ENCODE assay signal across 15 cellular contexts in genomic region chr4:107800058-107800457, GRCh38. TPM values are rescaled to one million over a fixed set of nuclear protein-coding genes. Genes with fewer than 3 reads are reported as not detected.
DNase-seq lines count a peak whose midpoint lies in the region; ATAC-seq and TF ChIP-seq lines count a peak whose summit lies in the region.
"Had no signal": no experiment of that assay in that cellular context is flagged by ENCODE, and none has a peak within 500 bp of the region (broad histone marks: within the 10 kb centered on the region; RNA-seq: fewer than 3 reads in every experiment).

No MANE protein-coding gene starts in this region.

- no peaks in the 10 kb centered on the region for H3K36me3 Mint-ChIP-seq in dendritic cell treated with granulocyte-macrophage colony-stimulating factor and Interleukin-4, amounts not matched to agents 40 ng/mL and 50 ng/mL, for 4 days (ENCODE audit: low read depth)

- intact Hi-C loops in dendritic cell treated with granulocyte-macrophage colony-stimulating factor and Interleukin-4, amounts not matched to agents 40 ng/mL and 50 ng/mL, for 4 days (cut with micrococcal nuclease), result no loop called here
- intact Hi-C loops in left lung (cut with DNase I), result no loop called here

- H3K36me3 ChIP-seq in left lung (no peaks in the 10 kb centered on the region), stomach smooth muscle (ENCODE audit: control insufficient read depth in 2 of 2, insufficient read depth in 2 of 2, low read length in 2 of 2) (no peaks in the 10 kb centered on the region), brain microvascular endothelial cell (replicated peaks) (no peaks in the 10 kb centered on the region)
- H3K36me3 ChIP-seq: BLaER1 treated with 17β-estradiol and CSF1 and Interleukin-3, amounts not matched to agents 10 nM and 100 nM had no signal

- peak overlapping the region; percentile 66 for H3K4me3 Mint-ChIP-seq in dendritic cell treated with granulocyte-macrophage colony-stimulating factor and Interleukin-4, amounts not matched to agents 40 ng/mL and 50 ng/mL, for 4 days
- H3K4me3 Mint-ChIP-seq: stimulated activated naive CD8-positive, alpha-beta T cell treated with anti-CD3 and anti-CD28 coated beads, Interleukin-15, amount 100 ng/mL, for 72 hours had no signal

- in situ Hi-C loops in brain microvascular endothelial cell (cut with HindIII; ENCODE audit: low pct_ligation_motif_present, low sequenced_read_pairs), result no loop called here

- TF ChIP-seq CTCF in left lung (IDR thresholded peaks at IDR 0.05) (no peak), brain microvascular endothelial cell (IDR thresholded peaks at IDR 0.05; ENCODE audit: low read depth, low read length, missing control alignments) (no peak)

- H3K27me3 ChIP-seq in left lung (no peaks in the 10 kb centered on the region), stomach smooth muscle (ENCODE audit: control insufficient read depth in 1 of 2, insufficient read depth in 2 of 2, low read length in 2 of 2) (peaks cover 0 to 3% of the 10 kb centered on the region in 2 donors), brain microvascular endothelial cell (replicated peaks) (no peaks in the 10 kb centered on the region)
- H3K27me3 ChIP-seq: BLaER1 treated with 17β-estradiol and CSF1 and Interleukin-3, amounts not matched to agents 10 nM and 100 nM had no signal

- DNase-seq in NOMO-1 treated with dmso at 0.1 percent for 144 hours (lab: John Stamatoyannopoulos, UW; ENCODE audit: unreplicated experiment) (peak; percentile 14), left lung (no peak), brain microvascular endothelial cell (no peak)
- DNase-seq: activated effector memory CD4-positive, alpha-beta T cell treated with anti-CD3 and anti-CD28 coated beads, Interleukin-2, amount 50 U/mL, for 16 hours; aorta; DND-41; dorsolateral prefrontal cortex; stimulated activated naive CD8-positive, alpha-beta T cell treated with anti-CD3 and anti-CD28 coated beads, Interleukin-15, amount 100 ng/mL, for 72 hours had no signal

- peak overlapping the region; percentile 68 for H3K27ac Mint-ChIP-seq in dendritic cell treated with granulocyte-macrophage colony-stimulating factor and Interleukin-4, amounts not matched to agents 40 ng/mL and 50 ng/mL, for 4 days
- H3K27ac Mint-ChIP-seq: stimulated activated naive CD8-positive, alpha-beta T cell treated with anti-CD3 and anti-CD28 coated beads, Interleukin-15, amount 100 ng/mL, for 72 hours had no signal

- H3K4me3 ChIP-seq in left lung (no peak overlapping the region), stomach smooth muscle (ENCODE audit: low read length in 2 of 2) (peak overlapping the region; percentile 32 to 41), brain microvascular endothelial cell (ENCODE audit: low read depth, low read length) (no peak overlapping the region)
- H3K4me3 ChIP-seq: BLaER1 treated with 17β-estradiol and CSF1 and Interleukin-3, amounts not matched to agents 10 nM and 100 nM; SK-N-MC had no signal

- H3K9ac ChIP-seq in stomach smooth muscle (ENCODE audit: low read length in 2 of 2), result no peak overlapping the region

- H3K27ac ChIP-seq in left lung, result peak overlapping the region in 1 of 2 donors; percentile 2
- H3K27ac ChIP-seq in stomach smooth muscle (ENCODE audit: low read length), result no peak overlapping the region
- H3K27ac ChIP-seq in brain microvascular endothelial cell, result no peak overlapping the region
- H3K27ac ChIP-seq: BLaER1 treated with 17β-estradiol and CSF1 and Interleukin-3, amounts not matched to agents 10 nM and 100 nM; dorsolateral prefrontal cortex; SK-N-MC had no signal

- H3K27me3 Mint-ChIP-seq in dendritic cell treated with granulocyte-macrophage colony-stimulating factor and Interleukin-4, amounts not matched to agents 40 ng/mL and 50 ng/mL, for 4 days, result peaks cover 1% of the 10 kb centered on the region

- peaks cover 19% of the 10 kb centered on the region for H3K4me1 Mint-ChIP-seq in dendritic cell treated with granulocyte-macrophage colony-stimulating factor and Interleukin-4, amounts not matched to agents 40 ng/mL and 50 ng/mL, for 4 days (ENCODE audit: low read depth)
- H3K4me1 Mint-ChIP-seq: stimulated activated naive CD8-positive, alpha-beta T cell treated with anti-CD3 and anti-CD28 coated beads, Interleukin-15, amount 100 ng/mL, for 72 hours had no signal

- no peaks in the 10 kb centered on the region for H3K9me3 Mint-ChIP-seq in dendritic cell treated with granulocyte-macrophage colony-stimulating factor and Interleukin-4, amounts not matched to agents 40 ng/mL and 50 ng/mL, for 4 days
- H3K9me3 Mint-ChIP-seq: stimulated activated naive CD8-positive, alpha-beta T cell treated with anti-CD3 and anti-CD28 coated beads, Interleukin-15, amount 100 ng/mL, for 72 hours had no signal

- H3K4me1 ChIP-seq in left lung, result peaks cover 0 to 7% of the 10 kb centered on the region in 2 donors
- H3K4me1 ChIP-seq in stomach smooth muscle (ENCODE audit: control insufficient read depth, insufficient read depth, low read length), result no peaks in the 10 kb centered on the region

- ATAC-seq in left lung (peak; percentile 49), HG03378 (IDR thresholded peaks at IDR 0.05; ENCODE audit: unreplicated experiment) (no peak), HG03571 (IDR thresholded peaks at IDR 0.05; ENCODE audit: unreplicated experiment) (no peak), GM21576 (IDR thresholded peaks at IDR 0.05; ENCODE audit: unreplicated experiment) (no peak)
- ATAC-seq: stimulated activated naive CD8-positive, alpha-beta T cell treated with anti-CD3 and anti-CD28 coated beads, Interleukin-15, amount 100 ng/mL, for 72 hours had no signal

- H3K9me3 ChIP-seq in left lung (no peaks in the 10 kb centered on the region), stomach smooth muscle (ENCODE audit: control insufficient read depth in 2 of 2, low read length in 2 of 2) (no peaks in the 10 kb centered on the region)
- H3K9me3 ChIP-seq: BLaER1 treated with 17β-estradiol and CSF1 and Interleukin-3, amounts not matched to agents 10 nM and 100 nM had no signal

RNA-seq across cellular contexts. Expression of gene SGMS2, which starts 24.7 kb away (rescaled TPM):
- total RNA-seq in left lung, result 100 to 1,000 TPM in 1 of 2 donors, 10 to 100 TPM in 1; 88.8 to 106 TPM

Comparison
In these comparisons a context has a peak if more than half of its experiments do, and no peak if none do; other contexts are left out.
1. H3K4me3 ChIP-seq: peak in stomach smooth muscle (2 of 2); none in left lung (0 of 2) and brain microvascular endothelial cell (single experiment).